18 cellular contexts compared by ENCODE assay signal in genomic region chr1:112651205-112651604, GRCh38. TPM values are rescaled to one million over a fixed set of nuclear protein-coding genes. Genes with fewer than 3 reads are reported as not detected.
DNase-seq lines count a peak whose midpoint lies in the region; ATAC-seq lines count a peak whose summit lies in the region.
"Had no signal": no experiment of that assay in that cellular context is flagged by ENCODE, and none has a peak within 500 bp of the region (broad histone marks: within the 10 kb centered on the region; RNA-seq: fewer than 3 reads in every experiment).

No MANE protein-coding gene starts in this region.

- H3K9me3 Mint-ChIP-seq in activated naive CD4-positive, alpha-beta T cell treated with anti-CD3 and anti-CD28 coated beads, Interleukin-2, amount 50 U/mL, for 72 hours = peaks cover 0 to 4% of the 10 kb centered on the region in 2 donors
- no peaks in the 10 kb centered on the region for H3K9me3 Mint-ChIP-seq in T-helper 2 cell treated with Interferon-gamma antibody and Interleukin-4, amounts not matched to agents 5 μg/mL and 100 μg/mL, for 36 hours
- H3K9me3 Mint-ChIP-seq: dendritic cell treated with granulocyte-macrophage colony-stimulating factor and Interleukin-4, amounts not matched to agents 40 ng/mL and 50 ng/mL, for 4 days; stimulated activated memory B cell treated with anti-CD40 and anti-IgM and Interleukin-4, amounts not matched to agents 10 μg/mL and 1 μg/mL and 100 μg/mL, for 72 hours; WTC11 had no signal

- no peak overlapping the region for H3K4me3 Mint-ChIP-seq in T-helper 2 cell treated with Interferon-gamma antibody and Interleukin-4, amounts not matched to agents 5 μg/mL and 100 μg/mL, for 36 hours
- H3K4me3 Mint-ChIP-seq: dendritic cell treated with granulocyte-macrophage colony-stimulating factor and Interleukin-4, amounts not matched to agents 40 ng/mL and 50 ng/mL, for 4 days; stimulated activated memory B cell treated with anti-CD40 and anti-IgM and Interleukin-4, amounts not matched to agents 10 μg/mL and 1 μg/mL and 100 μg/mL, for 72 hours; WTC11 had no signal

- no peaks in the 10 kb centered on the region for H3K27me3 Mint-ChIP-seq in T-helper 2 cell treated with Interferon-gamma antibody and Interleukin-4, amounts not matched to agents 5 μg/mL and 100 μg/mL, for 36 hours (ENCODE audit: low read depth)
- H3K27me3 Mint-ChIP-seq: dendritic cell treated with granulocyte-macrophage colony-stimulating factor and Interleukin-4, amounts not matched to agents 40 ng/mL and 50 ng/mL, for 4 days; stimulated activated memory B cell treated with anti-CD40 and anti-IgM and Interleukin-4, amounts not matched to agents 10 μg/mL and 1 μg/mL and 100 μg/mL, for 72 hours had no signal

- ATAC-seq in activated naive CD4-positive, alpha-beta T cell treated with anti-CD3 and anti-CD28 coated beads, Interleukin-2, amount 50 U/mL, for 72 hours = peak; percentile 56 to 62
- no peak for ATAC-seq in GM21737 (IDR thresholded peaks at IDR 0.05; ENCODE audit: unreplicated experiment)
- ATAC-seq: heart right ventricle; left lung; stimulated activated memory B cell treated with anti-CD40 and anti-IgM and Interleukin-4, amounts not matched to agents 10 μg/mL and 1 μg/mL and 100 μg/mL, for 72 hours; WTC11 had no signal

- peaks cover 20 to 36% of the 10 kb centered on the region in 2 donors for H3K36me3 Mint-ChIP-seq in activated naive CD4-positive, alpha-beta T cell treated with anti-CD3 and anti-CD28 coated beads, Interleukin-2, amount 50 U/mL, for 72 hours
- peaks cover 59% of the 10 kb centered on the region for H3K36me3 Mint-ChIP-seq in T-helper 2 cell treated with Interferon-gamma antibody and Interleukin-4, amounts not matched to agents 5 μg/mL and 100 μg/mL, for 36 hours (ENCODE audit: low read depth)

- peak overlapping the region; percentile 20 to 73 for H3K27ac Mint-ChIP-seq in activated naive CD4-positive, alpha-beta T cell treated with anti-CD3 and anti-CD28 coated beads, Interleukin-2, amount 50 U/mL, for 72 hours
- peak overlapping the region; percentile 26 for H3K27ac Mint-ChIP-seq in T-helper 2 cell treated with Interferon-gamma antibody and Interleukin-4, amounts not matched to agents 5 μg/mL and 100 μg/mL, for 36 hours
- H3K27ac Mint-ChIP-seq: dendritic cell treated with granulocyte-macrophage colony-stimulating factor and Interleukin-4, amounts not matched to agents 40 ng/mL and 50 ng/mL, for 4 days; stimulated activated memory B cell treated with anti-CD40 and anti-IgM and Interleukin-4, amounts not matched to agents 10 μg/mL and 1 μg/mL and 100 μg/mL, for 72 hours; WTC11 had no signal

- DNase-seq in activated naive CD4-positive, alpha-beta T cell treated with anti-CD3 and anti-CD28 coated beads, Interleukin-2, amount 50 U/mL, for 72 hours (ENCODE audit: low spot score in 2 of 2) = no peak
- DNase-seq in activated naive CD4-positive, alpha-beta T cell (lab: John Stamatoyannopoulos, UW) = no peak
- no peak for DNase-seq in T-helper 2 cell treated with Interferon-gamma antibody and Interleukin-4, amounts not matched to agents 5 μg/mL and 100 μg/mL, for 36 hours (ENCODE audit: low spot score)
- DNase-seq in non-pigmented ciliary epithelial cell (ENCODE audit: low read depth) = peak; percentile 6
- DNase-seq in globus pallidus (ENCODE audit: low spot score) = no peak
- DNase-seq: activated effector memory CD4-positive, alpha-beta T cell treated with Interleukin-2 at 50 U/mL for 16 hours; DMS53; heart right ventricle; left lung; midbrain; MM.1S; NCI-H2171; NCI-H524 treated with DMSO at 0.1 percent for 48 hours; T-helper 9 cell had no signal

- H3K4me1 Mint-ChIP-seq in T-helper 2 cell treated with Interferon-gamma antibody and Interleukin-4, amounts not matched to agents 5 μg/mL and 100 μg/mL, for 36 hours (ENCODE audit: low read depth) = peaks cover 8% of the 10 kb centered on the region
- H3K4me1 Mint-ChIP-seq: WTC11 had no signal

RNA-seq across cellular contexts. Expression of gene MOV10, which starts 23.3 kb away (rescaled TPM):
- total RNA-seq in activated naive CD4-positive, alpha-beta T cell treated with anti-CD3 and anti-CD28 coated beads, Interleukin-2, amount 50 U/mL, for 72 hours = 100 to 1,000 TPM in 1 of 2 donors, 10 to 100 TPM in 1; 81.5 to 122 TPM

RNA-seq across cellular contexts. Expression of gene CAPZA1, which starts 31.6 kb away (rescaled TPM):
- total RNA-seq in activated naive CD4-positive, alpha-beta T cell treated with anti-CD3 and anti-CD28 coated beads, Interleukin-2, amount 50 U/mL, for 72 hours = 100 to 1,000 TPM; 250 to 276 TPM

RNA-seq across cellular contexts. Expression of gene ST7L, which starts 32.3 kb away (rescaled TPM):
- total RNA-seq in activated naive CD4-positive, alpha-beta T cell treated with anti-CD3 and anti-CD28 coated beads, Interleukin-2, amount 50 U/mL, for 72 hours = 10 to 100 TPM; 10.5 to 11.4 TPM

RNA-seq across cellular contexts. Expression of gene RHOC, which starts 55.7 kb away (rescaled TPM):
- total RNA-seq in activated naive CD4-positive, alpha-beta T cell treated with anti-CD3 and anti-CD28 coated beads, Interleukin-2, amount 50 U/mL, for 72 hours = 10 to 100 TPM; 62.4 to 81.8 TPM
